23 cellular contexts compared by ENCODE assay signal in the genomic region with DNA sequence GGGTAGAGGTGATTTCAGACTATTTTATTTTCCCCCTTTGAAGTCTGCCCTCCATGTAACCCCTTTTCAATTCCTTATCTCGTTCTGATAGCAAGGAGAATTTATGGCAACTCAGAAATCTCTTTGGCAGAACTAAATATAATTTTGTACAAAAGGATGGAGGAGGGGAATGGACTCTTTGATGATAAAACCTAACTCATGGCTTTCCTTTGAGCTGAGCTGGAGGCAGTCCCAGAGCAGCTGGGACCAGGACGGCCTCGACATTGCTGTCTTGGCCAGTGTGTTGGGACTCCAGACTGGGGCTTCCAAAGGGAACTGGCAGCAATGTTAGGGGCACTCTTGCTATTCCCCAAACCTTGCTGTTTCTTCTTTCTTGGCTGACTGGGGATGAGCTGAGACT. TPM values are rescaled to one million over a fixed set of nuclear protein-coding genes. Genes with fewer than 3 reads are reported as not detected.
"Had no signal": no experiment of that assay in that cellular context is flagged by ENCODE, and none has a peak within 500 bp of the region (broad histone marks: within the 10 kb centered on the region; RNA-seq: fewer than 3 reads in every experiment).

No MANE protein-coding gene starts in this region.

- H3K4me3 Mint-ChIP-seq: activated CD4-positive, alpha-beta memory T cell treated with anti-CD3 and anti-CD28 coated beads for 36 hours; activated CD8-positive, alpha-beta memory T cell treated with anti-CD3 and anti-CD28 coated beads, Interleukin-2, amount 10 ng/mL, durations not matched to agents 7 days and 5 days; activated T-cell treated with anti-CD3 and anti-CD28 coated beads, Interleukin-2, amount 50 U/mL, for 24 hours; brain had no signal

- H3K9me3 Mint-ChIP-seq: activated CD4-positive, alpha-beta memory T cell treated with anti-CD3 and anti-CD28 coated beads for 36 hours; activated naive CD4-positive, alpha-beta T cell treated with anti-CD3 and anti-CD28 coated beads, Interleukin-2, amount 50 U/mL, for 72 hours; activated T-cell treated with anti-CD3 and anti-CD28 coated beads, Interleukin-2, amount 50 U/mL, for 24 hours; naive thymus-derived CD4-positive, alpha-beta T cell had no signal

- H3K27me3 ChIP-seq: foreskin keratinocyte, upper lobe of right lung had no signal

- H3K36me3 Mint-ChIP-seq: activated naive CD4-positive, alpha-beta T cell treated with anti-CD3 and anti-CD28 coated beads, Interleukin-2, amount 50 U/mL, for 72 hours; brain had no signal

- DNase-seq: activated CD4-positive, alpha-beta memory T cell treated with anti-CD3 and anti-CD28 coated beads for 36 hours; activated CD8-positive, alpha-beta memory T cell treated with anti-CD3 and anti-CD28 coated beads, Interleukin-2, amount 10 ng/mL, durations not matched to agents 7 days and 5 days; activated gamma-delta T cell; activated T-cell treated with anti-CD3 and anti-CD28 coated beads, Interleukin-2, amount 50 U/mL, for 24 hours; amygdala; effector memory CD4-positive, alpha-beta T cell; foreskin keratinocyte; head of caudate nucleus; left cardiac atrium; mucosa of descending colon; naive thymus-derived CD4-positive, alpha-beta T cell; nucleus accumbens; posterior cingulate gyrus; stimulated activated CD4-positive, alpha-beta T cell treated with anti-CD3 and anti-CD28 coated beads, Interleukin-4, amount 100 ng/mL, for 4 hours; stimulated activated CD8-positive, alpha-beta memory T cell treated with anti-CD3 and anti-CD28 coated beads, Interleukin-4, amount 100 ng/mL, for 48 hours; stimulated activated naive CD8-positive, alpha-beta T cell treated with anti-CD3 and anti-CD28 coated beads, Interleukin-15, Interleukin-2, amounts not matched to agents 100 U/mL and 50 U/mL, for 24 hours; upper lobe of right lung; WERI-Rb-1 had no signal

- H3K4me3 ChIP-seq: mucosa of descending colon, skin epidermis, upper lobe of right lung had no signal

- H3K4me1 ChIP-seq: foreskin keratinocyte had no signal

- H3K27ac Mint-ChIP-seq: activated CD4-positive, alpha-beta memory T cell treated with anti-CD3 and anti-CD28 coated beads for 36 hours had no signal

- ATAC-seq: activated CD8-positive, alpha-beta memory T cell treated with anti-CD3 and anti-CD28 coated beads, Interleukin-2, amount 10 ng/mL, durations not matched to agents 7 days and 5 days; activated naive CD4-positive, alpha-beta T cell treated with anti-CD3 and anti-CD28 coated beads, Interleukin-2, amount 50 U/mL, for 72 hours; foreskin keratinocyte; mucosa of descending colon; naive thymus-derived CD4-positive, alpha-beta T cell; SK-N-SH treated with all-trans-retinoic acid at 6 μM for 48 hours had no signal

- H3K36me3 ChIP-seq: upper lobe of right lung, WERI-Rb-1 had no signal

- H3K9me3 ChIP-seq: mucosa of descending colon, upper lobe of right lung had no signal

- H3K27ac ChIP-seq: foreskin keratinocyte, skin epidermis, upper lobe of right lung, WERI-Rb-1 had no signal

- H3K27me3 Mint-ChIP-seq: activated CD4-positive, alpha-beta memory T cell treated with anti-CD3 and anti-CD28 coated beads for 36 hours; activated T-cell treated with anti-CD3 and anti-CD28 coated beads, Interleukin-2, amount 50 U/mL, for 24 hours; brain had no signal

RNA-seq across cellular contexts. Expression of a gene that starts 47.7 kb away (rescaled TPM):
- total RNA-seq: temporal lobe had no signal
